ENCODE assay signal across 13 cellular contexts in genomic region chr4:176790398-176790797, GRCh38. TPM values are rescaled to one million over a fixed set of nuclear protein-coding genes. Genes with fewer than 3 reads are reported as not detected.
DNase-seq lines count a peak whose midpoint lies in the region; ATAC-seq and TF ChIP-seq lines count a peak whose summit lies in the region.
"Had no signal": no experiment of that assay in that cellular context is flagged by ENCODE, and none has a peak within 500 bp of the region (broad histone marks: within the 10 kb centered on the region; RNA-seq: fewer than 3 reads in every experiment).

No MANE protein-coding gene starts in this region.

- H3K4me3 Mint-ChIP-seq in MCF 10A (ENCODE audit: unreplicated experiment): peak overlapping the region; percentile 85
- H3K4me3 Mint-ChIP-seq: activated naive CD8-positive, alpha-beta T cell treated with anti-CD3 and anti-CD28 coated beads, Interleukin-2, amount 50 U/mL, for 24 hours had no signal

- no peak for ATAC-seq in activated naive CD4-positive, alpha-beta T cell treated with anti-CD3 and anti-CD28 coated beads, Interleukin-2, amount 50 U/mL, for 72 hours

- H3K27ac ChIP-seq in PC-9 (no peak overlapping the region), hepatocyte (no peak overlapping the region), suprapubic skin (no peak overlapping the region)
- H3K27ac ChIP-seq: colonic mucosa had no signal

- H4K20me1 ChIP-seq in PC-9 (ENCODE audit: insufficient read depth): no peaks in the 10 kb centered on the region
- H4K20me1 ChIP-seq in hepatocyte (ENCODE audit: insufficient read depth, poor library complexity, severe bottlenecking): no peaks in the 10 kb centered on the region

- H3K9me2 ChIP-seq in PC-9 (ENCODE audit: insufficient read depth): no peaks in the 10 kb centered on the region
- no peaks in the 10 kb centered on the region for H3K9me2 ChIP-seq in hepatocyte (replicated peaks; ENCODE audit: insufficient read depth)

- H3K4me1 ChIP-seq in PC-9 (replicated peaks; ENCODE audit: insufficient read depth) (peaks cover 22% of the 10 kb centered on the region), hepatocyte (ENCODE audit: insufficient read depth) (no peaks in the 10 kb centered on the region), suprapubic skin (peaks cover 23% of the 10 kb centered on the region)
- H3K4me1 ChIP-seq: colonic mucosa had no signal

- POLR2A ChIA-PET in PC-9 (lab: Charles Lee; ENCODE audit: unreplicated experiment) (no interaction called here), MCF 10A (lab: Yijun Ruan, JAX) (no interaction called here)

- peaks cover 21% of the 10 kb centered on the region for H3F3A ChIP-seq in PC-9 (ENCODE audit: insufficient read depth, low read depth)

- H3K27ac Mint-ChIP-seq in MCF 10A (ENCODE audit: low read depth, unreplicated experiment): no peak overlapping the region
- no peak overlapping the region for H3K27ac Mint-ChIP-seq in activated naive CD4-positive, alpha-beta T cell treated with anti-CD3 and anti-CD28 coated beads, Interleukin-2, amount 50 U/mL, for 72 hours
- H3K27ac Mint-ChIP-seq: activated naive CD8-positive, alpha-beta T cell treated with anti-CD3 and anti-CD28 coated beads, Interleukin-2, amount 50 U/mL, for 24 hours; CD4-positive, alpha-beta memory T cell; H9 had no signal

- BruUV-seq in PC-9 (replicated peaks; lab: Mats Ljungman, UMichigan): no TSS peak
- no TSS peak for BruUV-seq in MCF 10A (replicated peaks; lab: Mats Ljungman, UMichigan)

- no peaks in the 10 kb centered on the region for H3K9me3 ChIP-seq in PC-9 (ENCODE audit: insufficient read depth, low read depth)
- no peaks in the 10 kb centered on the region for H3K9me3 ChIP-seq in hepatocyte (ENCODE audit: low read depth)
- H3K9me3 ChIP-seq in suprapubic skin: no peaks in the 10 kb centered on the region
- H3K9me3 ChIP-seq: colonic mucosa had no signal

- no peaks in the 10 kb centered on the region for H3K9me3 Mint-ChIP-seq in MCF 10A (ENCODE audit: unreplicated experiment)
- H3K9me3 Mint-ChIP-seq in activated naive CD4-positive, alpha-beta T cell treated with anti-CD3 and anti-CD28 coated beads, Interleukin-2, amount 50 U/mL, for 72 hours: peaks cover 0 to 3% of the 10 kb centered on the region in 2 donors
- H3K9me3 Mint-ChIP-seq: activated naive CD8-positive, alpha-beta T cell treated with anti-CD3 and anti-CD28 coated beads, Interleukin-2, amount 50 U/mL, for 24 hours; H9 had no signal

- no peak for DNase-seq in PC-9
- no peak for DNase-seq in MCF 10A (ENCODE audit: unreplicated experiment)
- DNase-seq in hepatocyte (ENCODE audit: low spot score): no peak
- DNase-seq in suprapubic skin (ENCODE audit: low spot score in 2 of 2): no peak
- DNase-seq in dedifferentiated amniotic fluid mesenchymal stem cell (ENCODE audit: extremely low spot score): no peak
- DNase-seq in activated naive CD4-positive, alpha-beta T cell treated with anti-CD3 and anti-CD28 coated beads, Interleukin-2, amount 50 U/mL, for 72 hours (ENCODE audit: low spot score in 2 of 2): no peak
- no peak for DNase-seq in NCI-H1417 treated with DMSO at 0.1 percent for 48 hours (lab: John Stamatoyannopoulos, UW)
- DNase-seq: activated CD4-positive, alpha-beta T cell treated with anti-CD3 and anti-CD28 coated beads for 1 hour; activated naive CD8-positive, alpha-beta T cell treated with anti-CD3 and anti-CD28 coated beads, Interleukin-2, amount 50 U/mL, for 24 hours; activated T-cell treated with anti-CD3 and anti-CD28 coated beads, Interleukin-2, amount 50 U/mL, for 1 hour; CD4-positive, alpha-beta memory T cell; colonic mucosa; H9 had no signal

- WGBS in hepatocyte (ENCODE audit: low lambda C conversion rate, missing lambda C conversion rate): 86% methylated on average over 4 of the region's 4 CpGs
- WGBS in suprapubic skin: 88% methylated on average over 4 of the region's 4 CpGs

- no peak overlapping the region for H2AFZ ChIP-seq in PC-9
- H2AFZ ChIP-seq in hepatocyte: no peak overlapping the region

- CTCF ChIA-PET in PC-9 (lab: Charles Lee) (no interaction called here), MCF 10A (lab: Yijun Ruan, JAX) (no interaction called here)

- peaks cover 44% of the 10 kb centered on the region for H3K4me1 Mint-ChIP-seq in MCF 10A (ENCODE audit: insufficient read depth, unreplicated experiment)

- intact Hi-C loops in PC-9 (cut with micrococcal nuclease; ENCODE audit: unreplicated experiment): loop anchor here (2.0 to 10.0 kb wide), 4 partner anchors 256 to 544 kb away; no protein-coding TSS in a partner anchor
- intact Hi-C loops in MCF 10A (cut with micrococcal nuclease): loop anchor here (1.0 to 5.0 kb wide), 6 partner anchors 112 to 547 kb away; no protein-coding TSS in a partner anchor

- no peak for TF ChIP-seq EP300 in suprapubic skin (IDR thresholded peaks at IDR 0.05)

- no peak for TF ChIP-seq POLR2A in suprapubic skin (IDR thresholded peaks at IDR 0.05)

- H3K4me3 ChIP-seq in PC-9: no peak overlapping the region
- no peak overlapping the region for H3K4me3 ChIP-seq in hepatocyte
- peak overlapping the region; percentile 63 for H3K4me3 ChIP-seq in suprapubic skin
- H3K4me3 ChIP-seq: colonic mucosa had no signal

- no peaks in the 10 kb centered on the region for H3K27me3 Mint-ChIP-seq in MCF 10A (ENCODE audit: insufficient read depth, unreplicated experiment)

- no peak for TF ChIP-seq CTCF in PC-9 (conservative IDR thresholded peaks at IDR 0.05)
- TF ChIP-seq CTCF in MCF 10A (IDR thresholded peaks at IDR 0.05; ENCODE audit: unreplicated experiment): no peak
- no peak for TF ChIP-seq CTCF in hepatocyte (IDR thresholded peaks at IDR 0.05; ENCODE audit: poor library complexity)
- TF ChIP-seq CTCF in suprapubic skin (IDR thresholded peaks at IDR 0.05): no peak

- no peaks in the 10 kb centered on the region for H3K36me3 Mint-ChIP-seq in MCF 10A (ENCODE audit: insufficient read depth, unreplicated experiment)
- H3K36me3 Mint-ChIP-seq in activated naive CD4-positive, alpha-beta T cell treated with anti-CD3 and anti-CD28 coated beads, Interleukin-2, amount 50 U/mL, for 72 hours: peaks cover 5 to 16% of the 10 kb centered on the region in 2 donors
- H3K36me3 Mint-ChIP-seq: CD4-positive, alpha-beta memory T cell had no signal

- no peaks in the 10 kb centered on the region for H3K79me2 ChIP-seq in PC-9 (ENCODE audit: low read depth)
- H3K79me2 ChIP-seq in hepatocyte: no peaks in the 10 kb centered on the region

- H3K27me3 ChIP-seq in PC-9 (ENCODE audit: insufficient read depth, low read depth) (no peaks in the 10 kb centered on the region), hepatocyte (peaks cover 22% of the 10 kb centered on the region), suprapubic skin (peaks cover 8% of the 10 kb centered on the region)

- H3K36me3 ChIP-seq in PC-9 (ENCODE audit: low read depth) (no peaks in the 10 kb centered on the region), hepatocyte (replicated peaks; ENCODE audit: insufficient read depth, low read depth) (no peaks in the 10 kb centered on the region), suprapubic skin (no peaks in the 10 kb centered on the region)
- H3K36me3 ChIP-seq: colonic mucosa had no signal

- H3K4me2 ChIP-seq in PC-9 (peak overlapping the region; percentile 89; the same call in 1 of the 2 replicates), hepatocyte (peak overlapping the region; percentile 94)

RNA-seq across cellular contexts. Expression of gene VEGFC, which starts 2.3 kb away (rescaled TPM):
- total RNA-seq in PC-9 (2021): 8.7 and 8.8 TPM in 2 replicates
- total RNA-seq in MCF 10A (2022): 11.1 and 14.2 TPM in 2 replicates
- total RNA-seq in hepatocyte: 2.9 and 3.7 TPM in 2 replicates
- 3.2 and 4.2 TPM in 2 replicates for polyA plus RNA-seq in hepatocyte
- 1 to 10 TPM; 2.3 to 8.1 (median 4.1) TPM for total RNA-seq in suprapubic skin
- not detected for total RNA-seq in activated naive CD4-positive, alpha-beta T cell treated with anti-CD3 and anti-CD28 coated beads, Interleukin-2, amount 50 U/mL, for 72 hours
- total RNA-seq: CD4-positive, alpha-beta memory T cell had no signal
- polyA plus RNA-seq: CD4-positive, alpha-beta memory T cell had no signal
